ENCODE assay signal across 8 cellular contexts in the genomic region with DNA sequence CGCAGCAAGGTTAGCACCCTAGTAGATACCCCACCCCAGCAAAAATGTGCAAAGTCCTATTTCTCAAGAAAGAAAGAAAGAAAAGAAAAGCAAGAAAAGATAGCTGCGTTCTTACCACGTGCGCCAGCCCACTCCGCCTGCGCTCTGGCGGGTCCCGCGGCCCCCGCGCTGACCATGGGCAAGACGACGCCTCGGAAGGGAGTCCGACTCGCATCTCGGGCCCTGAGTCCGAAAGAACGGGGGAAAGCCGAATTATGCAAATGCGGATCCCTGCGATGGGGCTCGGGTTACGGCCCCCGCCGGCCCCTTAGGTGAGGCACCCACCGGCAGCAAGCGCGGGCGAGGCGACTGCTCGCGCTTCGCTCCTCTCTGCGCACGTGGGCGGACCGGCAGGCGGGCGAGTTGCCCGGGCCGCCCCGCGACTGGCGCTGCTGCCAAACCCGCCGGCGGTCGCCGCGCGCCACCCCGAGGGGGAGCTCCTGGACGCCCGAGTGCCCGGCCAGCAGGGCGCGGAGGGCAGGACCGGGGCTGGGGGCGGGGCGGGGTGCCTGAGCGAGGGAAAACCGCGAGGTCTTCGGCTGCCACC. TPM values are rescaled to one million over a fixed set of nuclear protein-coding genes. Genes with fewer than 3 reads are reported as not detected.
DNase-seq lines count a peak whose midpoint lies in the region; ATAC-seq and TF ChIP-seq lines count a peak whose summit lies in the region.

No MANE protein-coding gene starts in this region.

- peaks cover 24% of the 10 kb centered on the region for H3K4me1 Mint-ChIP-seq in MCF 10A (ENCODE audit: insufficient read depth, unreplicated experiment)

- no TSS peak for BruUV-seq in MCF 10A (replicated peaks; lab: Mats Ljungman, UMichigan)

- no peaks in the 10 kb centered on the region for H3K36me3 Mint-ChIP-seq in MCF 10A (ENCODE audit: insufficient read depth, unreplicated experiment)

- H3K36me3 ChIP-seq in GM06990 (ENCODE audit: control insufficient read depth, insufficient read depth, low read length) (peaks cover 4% of the 10 kb centered on the region), RWPE2 (ENCODE audit: low read depth) (no peaks in the 10 kb centered on the region), lower lobe of right lung (no peaks in the 10 kb centered on the region)

- no peak for ATAC-seq in RWPE2 (ENCODE audit: low read depth)
- peak; percentile 5 to 12 for ATAC-seq in lower lobe of right lung
- no peak for ATAC-seq in HG03442 (IDR thresholded peaks at IDR 0.05; ENCODE audit: unreplicated experiment)
- ATAC-seq in GM21423 (IDR thresholded peaks at IDR 0.05; ENCODE audit: unreplicated experiment): no peak
- ATAC-seq in esophagus mucosa: no peak

- peak overlapping the region; percentile 95 for H3K4me3 Mint-ChIP-seq in MCF 10A (ENCODE audit: unreplicated experiment)

- TF ChIP-seq CTCF in GM06990 (IDR thresholded peaks at IDR 0.05; ENCODE audit: insufficient read depth, low read length, poor library complexity, severe bottlenecking) (no peak), RWPE2 (IDR thresholded peaks at IDR 0.05; ENCODE audit: poor library complexity, severe bottlenecking) (no peak), MCF 10A (IDR thresholded peaks at IDR 0.05; ENCODE audit: unreplicated experiment) (no peak), lower lobe of right lung (IDR thresholded peaks at IDR 0.05) (no peak)

- intact Hi-C loops in MCF 10A (cut with micrococcal nuclease): loop anchor here (1.0 to 5.0 kb wide), 5 partner anchors 224 to 571 kb away; no protein-coding TSS in a partner anchor
- intact Hi-C loops in lower lobe of right lung (cut with DNase I): no loop called here

- H3K27ac Mint-ChIP-seq in MCF 10A (ENCODE audit: low read depth, unreplicated experiment): no peak overlapping the region

- H3K27me3 Mint-ChIP-seq in MCF 10A (ENCODE audit: insufficient read depth, unreplicated experiment): no peaks in the 10 kb centered on the region

- peak; percentile 51 for DNase-seq in GM06990 (ENCODE audit: extremely low read depth, insufficient read length)
- no peak for DNase-seq in RWPE2 (ENCODE audit: low spot score)
- no peak for DNase-seq in MCF 10A (ENCODE audit: unreplicated experiment)
- peak; percentile 67 for DNase-seq in lower lobe of right lung
- peak; percentile 69 for DNase-seq in stimulated activated CD8-positive, alpha-beta memory T cell treated with anti-CD3 and anti-CD28 coated beads, Interleukin-4, amount 100 ng/mL, for 24 hours (ENCODE audit: low read depth)

- H3K4me3 ChIP-seq in GM06990 (replicated peaks; ENCODE audit: low read depth, low read length) (peak overlapping the region; percentile 43), RWPE2 (ENCODE audit: severe bottlenecking) (peak overlapping the region; percentile 75), lower lobe of right lung (peak overlapping the region; percentile 71)

- H3K27me3 ChIP-seq in GM06990 (replicated peaks; ENCODE audit: control insufficient read depth, insufficient read depth, low read length) (peaks cover 1% of the 10 kb centered on the region), RWPE2 (ENCODE audit: insufficient read depth, poor library complexity, severe bottlenecking) (peaks cover 53% of the 10 kb centered on the region), lower lobe of right lung (ENCODE audit: low read depth) (peaks cover 51% of the 10 kb centered on the region)

- CTCF ChIA-PET in MCF 10A (lab: Yijun Ruan, JAX): interaction anchor here (0.7 to 3.0 kb wide), 11 partner anchors 10 to 340 kb away, joined by 3 to 24 read pairs (median 4); no protein-coding TSS in a partner anchor

- no peaks in the 10 kb centered on the region for H3K9me3 Mint-ChIP-seq in MCF 10A (ENCODE audit: unreplicated experiment)

- POLR2A ChIA-PET in MCF 10A (lab: Yijun Ruan, JAX): interaction anchor here (0.6 to 5.7 kb wide), 5 partner anchors 13 to 553 kb away, joined by 3 to 94 read pairs (median 4); a partner anchor contains a TSS

- peaks cover 9% of the 10 kb centered on the region for H3K4me1 ChIP-seq in RWPE2 (ENCODE audit: insufficient read depth, poor library complexity, severe bottlenecking)
- peaks cover 42% of the 10 kb centered on the region for H3K4me1 ChIP-seq in lower lobe of right lung

- no peaks in the 10 kb centered on the region for H3K9me3 ChIP-seq in RWPE2 (ENCODE audit: severe bottlenecking)
- H3K9me3 ChIP-seq in lower lobe of right lung: no peaks in the 10 kb centered on the region

- no peak overlapping the region for H3K27ac ChIP-seq in RWPE2 (ENCODE audit: poor library complexity, severe bottlenecking)
- no peak overlapping the region for H3K27ac ChIP-seq in lower lobe of right lung

RNA-seq across cellular contexts. Expression of a gene that starts 2.4 kb away (rescaled TPM):
- total RNA-seq in MCF 10A (2022): 0.25 and 1.0 TPM in 2 replicates
- 45.6 TPM for total RNA-seq in lower lobe of right lung
- 0.96 TPM for total RNA-seq in esophagus mucosa

RNA-seq across cellular contexts. Expression of a gene that starts 14.0 kb away (rescaled TPM):
- total RNA-seq in MCF 10A (2022) (22.1 and 24.3 TPM in 2 replicates), lower lobe of right lung (16.3 TPM), esophagus mucosa (10.0 TPM)

Comparison
In these comparisons a context has a peak if more than half of its experiments do, and no peak if none do; other contexts are left out.
1. DNase-seq: peak in GM06990 (single experiment), lower lobe of right lung (single experiment) and stimulated activated CD8-positive, alpha-beta memory T cell treated with anti-CD3 and anti-CD28 coated beads, Interleukin-4, amount 100 ng/mL, for 24 hours (single experiment); none in RWPE2 (single experiment) and MCF 10A (single experiment).
2. ATAC-seq: peak in lower lobe of right lung (2 of 2); none in RWPE2 (single experiment), HG03442 (single experiment), GM21423 (single experiment) and esophagus mucosa (single experiment).
3. RNA of a gene that starts 2.4 kb away (total RNA-seq): 45.6 TPM in lower lobe of right lung (single experiment); 0.25 to 1.0 TPM in MCF 10A and 0.96 TPM in esophagus mucosa (single experiment); every median in the first group is over 10 times any median in the second.
4. Peak in every context shown above with its lines, with median percentiles within 50 percentile points of each other: H3K4me3 ChIP-seq.